In genomic region chr5:35862126-35862525, GRCh38 we compare ENCODE assay signal across 16 cellular contexts. TPM values are rescaled to one million over a fixed set of nuclear protein-coding genes. Genes with fewer than 3 reads are reported as not detected.
A peak's percentile ranks its signal among the peaks of the same experiment; 100 is the strongest.
DNase-seq lines count a peak whose midpoint lies in the region; ATAC-seq, FAIRE-seq and TF ChIP-seq lines count a peak whose summit lies in the region.
"Had no signal": no experiment of that assay in that cellular context is flagged by ENCODE, and none has a peak within 500 bp of the region (broad histone marks: within the 10 kb centered on the region; RNA-seq: fewer than 3 reads in every experiment).

No MANE protein-coding gene starts in this region.

- H3K79me1 ChIP-seq in H1 (ENCODE audit: low read depth, low read length) = no peaks in the 10 kb centered on the region

- whole genome bisulfite sequencing in H1 (ENCODE audit: extremely low coverage in 1 of 2, insufficient coverage in 1 of 2, insufficient read length in 1 of 2, insufficient replicate concordance in 2 of 2, low coverage in 1 of 2, low lambda C conversion rate in 2 of 2, missing lambda C conversion rate in 1 of 2), 2 experiments = 90% methylated on average over 2 of the region's 2 CpGs; no CpG with 5 or more reads in 1 of the 2 experiments

- CTCF ChIA-PET in CD4-positive, alpha-beta memory T cell (lab: Charles Lee; ENCODE audit: partially characterized antibody) = interaction anchor here (1.0 to 16.0 kb wide), 11 partner anchors 8 to 83 kb away, joined by 3 to 325 read pairs (median 5); no protein-coding TSS in a partner anchor
- CTCF ChIA-PET in H1 (lab: Charles Lee; ENCODE audit: partially characterized antibody) = interaction anchor here (0.9 to 1.4 kb wide), 2 partner anchors 11 to 85 kb away, joined by 3 read pairs; no protein-coding TSS in a partner anchor

- H3K4me1 Mint-ChIP-seq in CD4-positive, alpha-beta memory T cell = peaks cover 39 to 71% (median 49%) of the 10 kb centered on the region in 4 donors
- H3K4me1 Mint-ChIP-seq in T-helper 17 cell = peaks cover 53% of the 10 kb centered on the region
- H3K4me1 Mint-ChIP-seq: B cell had no signal

- H3K4me3 Mint-ChIP-seq in CD4-positive, alpha-beta memory T cell = peak overlapping the region; percentile 91 to 98 (median 96)
- H3K4me3 Mint-ChIP-seq in T-helper 17 cell = peak overlapping the region; percentile 95
- H3K4me3 Mint-ChIP-seq: B cell had no signal

- no peak for TF ChIP-seq EP300 in H1 (IDR thresholded peaks at IDR 0.05; ENCODE audit: borderline replicate concordance in 1 of 2, low read depth in 2 of 2, low read length in 2 of 2)

- no peak for FAIRE-seq in H1 (lab: Jason Lieb, UNC)

- no peak for TF ChIP-seq POLR2A in H1 (IDR thresholded peaks at IDR 0.05; ENCODE audit: control extremely low read depth in 1 of 2, low read depth in 2 of 2, low read length in 2 of 2)

- ATAC-seq in T-helper 17 cell = no peak
- no peak for ATAC-seq in HG02571 (IDR thresholded peaks at IDR 0.05; ENCODE audit: unreplicated experiment)
- ATAC-seq: gastroesophageal sphincter, left ventricle myocardium superior had no signal

- H3K27ac Mint-ChIP-seq in CD4-positive, alpha-beta memory T cell = peak overlapping the region; percentile 82 to 98 (median 96)
- peak overlapping the region; percentile 99 for H3K27ac Mint-ChIP-seq in T-helper 17 cell
- H3K27ac Mint-ChIP-seq: B cell had no signal

- H3K23me2 ChIP-seq in H1 (ENCODE audit: low read depth, low read length) = no peaks in the 10 kb centered on the region

- no peak overlapping the region for H2BK5ac ChIP-seq in H1 (ENCODE audit: low read depth, low read length)

- no peak overlapping the region for H2BK15ac ChIP-seq in H1 (ENCODE audit: low read length)

- H3K18ac ChIP-seq in H1 (ENCODE audit: extremely low read depth, low read length) = no peak overlapping the region

- peaks cover 0 to 10% (median 0%) of the 10 kb centered on the region in 11 experiments; a peak in 11 of 22 replicates for H3K9me3 ChIP-seq in BLaER1 treated with 17β-estradiol and CSF1 and Interleukin-3, amounts not matched to agents 10 nM and 100 nM (replicated peaks in 1 of 11)
- no peaks in the 10 kb centered on the region for H3K9me3 ChIP-seq in CD4-positive, alpha-beta memory T cell (ENCODE audit: control insufficient read depth in 1 of 2, low read length in 2 of 2)
- H3K9me3 ChIP-seq in T-helper 17 cell (ENCODE audit: control insufficient read depth, low read length, poor library complexity, severe bottlenecking) (peaks cover 5% of the 10 kb centered on the region), H1 (ENCODE audit: insufficient read depth in 2 of 2, low read depth in 1 of 2, low read length in 1 of 2) (no peaks in the 10 kb centered on the region)
- H3K9me3 ChIP-seq: gastroesophageal sphincter, tibial artery had no signal

- no peak overlapping the region for H3K23ac ChIP-seq in H1 (ENCODE audit: insufficient read length)

- no peak overlapping the region for H4K91ac ChIP-seq in H1 (replicated peaks; ENCODE audit: insufficient read length, low read length)

- H3K27ac ChIP-seq in BLaER1 treated with 17β-estradiol and CSF1 and Interleukin-3, amounts not matched to agents 10 nM and 100 nM = peak overlapping the region in 10 of 11 experiments; percentile 6 to 98 (median 86); a peak in 20 of 22 replicates
- peak overlapping the region; percentile 97 for H3K27ac ChIP-seq in CD4-positive, alpha-beta memory T cell (ENCODE audit: low read depth, low read length)
- H3K27ac ChIP-seq in H1 (ENCODE audit: low read depth, low read length) = no peak overlapping the region
- H3K27ac ChIP-seq: epithelial cell of prostate, gastroesophageal sphincter, RWPE1, tibial artery had no signal

- no peak overlapping the region for H4K5ac ChIP-seq in H1 (ENCODE audit: insufficient read length, low read depth, low read length)

- H2AFZ ChIP-seq in H1 (ENCODE audit: low read length) = 0 out of 2 replicates have a peak overlapping the region, but pooled peaks have one; percentile 16

- H2AK5ac ChIP-seq in H1 (ENCODE audit: low read depth, low read length) = no peak overlapping the region

- no peak overlapping the region; the same call in 1 of the 2 replicates for H2BK12ac ChIP-seq in H1 (ENCODE audit: low read depth, low read length)

- POLR2A ChIA-PET in CD4-positive, alpha-beta memory T cell (lab: Charles Lee; ENCODE audit: partially characterized antibody) = interaction anchor here (1.2 to 19.9 kb wide), 9 partner anchors 5 to 94 kb away, joined by 3 to 2275 read pairs (median 454); partner anchors contain the start of gene IL7R
- POLR2A ChIA-PET in H1 (lab: Charles Lee; ENCODE audit: partially characterized antibody) = no interaction called here

- H3K56ac ChIP-seq in H1 (replicated peaks; ENCODE audit: insufficient read length, low read depth, low read length) = no peak overlapping the region

- no peak for DNase-seq in CD4-positive, alpha-beta memory T cell
- DNase-seq in T-helper 17 cell = no peak
- DNase-seq in H1 (ENCODE audit: low read depth in 1 of 2, low spot score in 2 of 2) = no peak
- no peak for DNase-seq in NCI-H1694 (lab: John Stamatoyannopoulos, UW)
- DNase-seq in stimulated activated CD4-positive, alpha-beta T cell treated with anti-CD3 and anti-CD28 coated beads, Interleukin-4, amount 100 ng/mL, for 1 hour = no peak
- DNase-seq: DMS79, left ventricle myocardium superior, NCI-H82, posterior cingulate gyrus, tibial artery had no signal

- peak overlapping the region in 8 of 10 experiments; percentile 18 to 80 (median 70); a peak in 15 of 20 replicates for H3K4me3 ChIP-seq in BLaER1 treated with 17β-estradiol and CSF1 and Interleukin-3, amounts not matched to agents 10 nM and 100 nM
- peak overlapping the region; percentile 82 to 85 for H3K4me3 ChIP-seq in CD4-positive, alpha-beta memory T cell (ENCODE audit: low read length in 2 of 2)
- no peak overlapping the region for H3K4me3 ChIP-seq in H1 (ENCODE audit: extremely low read depth in 1 of 4, insufficient read depth in 2 of 4, low read depth in 3 of 4, low read length in 4 of 4)
- H3K4me3 ChIP-seq: gastroesophageal sphincter, tibial artery had no signal

- intact Hi-C loops in CD4-positive, alpha-beta memory T cell (cut with micrococcal nuclease) = no loop called here

- H4K20me1 ChIP-seq in BLaER1 treated with 17β-estradiol and CSF1 and Interleukin-3, amounts not matched to agents 10 nM and 100 nM = peaks cover 0 to 9% (median 0%) of the 10 kb centered on the region in 11 experiments; a peak in 7 of 22 replicates
- no peaks in the 10 kb centered on the region for H4K20me1 ChIP-seq in H1 (replicated peaks in 1 of 2; ENCODE audit: control insufficient read depth in 1 of 2, insufficient read depth in 2 of 2, low read length in 2 of 2)

- no peak overlapping the region for H2BK20ac ChIP-seq in H1 (ENCODE audit: low read length)

- no peak overlapping the region for H4K8ac ChIP-seq in H1 (ENCODE audit: extremely low read depth, insufficient read depth, low read length)

- H3K9me3 Mint-ChIP-seq in CD4-positive, alpha-beta memory T cell = peaks cover 0 to 10% (median 2%) of the 10 kb centered on the region in 8 donors

- H3K4ac ChIP-seq in H1 (replicated peaks; ENCODE audit: insufficient read length, low read depth, low read length) = no peak overlapping the region

- no peaks in the 10 kb centered on the region for H3K27me3 Mint-ChIP-seq in CD4-positive, alpha-beta memory T cell
- no peaks in the 10 kb centered on the region for H3K27me3 Mint-ChIP-seq in T-helper 17 cell

- H3K27me3 ChIP-seq in BLaER1 treated with 17β-estradiol and CSF1 and Interleukin-3, amounts not matched to agents 10 nM and 100 nM = no peaks in the 10 kb centered on the region
- no peaks in the 10 kb centered on the region for H3K27me3 ChIP-seq in CD4-positive, alpha-beta memory T cell (ENCODE audit: insufficient read depth, low read length)
- no peaks in the 10 kb centered on the region for H3K27me3 ChIP-seq in H1 (replicated peaks in 1 of 4; ENCODE audit: control insufficient read depth in 3 of 4, extremely low read depth in 1 of 4, insufficient read depth in 3 of 4, low read length in 3 of 4)
- H3K27me3 ChIP-seq: gastroesophageal sphincter, tibial artery had no signal

- H3K14ac ChIP-seq in H1 (ENCODE audit: insufficient read length) = no peak overlapping the region

- H3K36me3 ChIP-seq in BLaER1 treated with 17β-estradiol and CSF1 and Interleukin-3, amounts not matched to agents 10 nM and 100 nM = peaks cover 5 to 87% (median 82%) of the 10 kb centered on the region in 11 experiments; a peak in 20 of 22 replicates
- peaks cover 67% of the 10 kb centered on the region for H3K36me3 ChIP-seq in CD4-positive, alpha-beta memory T cell (ENCODE audit: insufficient read depth, low read length)
- no peaks in the 10 kb centered on the region; a peak in 1 of 8 replicates for H3K36me3 ChIP-seq in H1 (ENCODE audit: control insufficient read depth in 2 of 4, insufficient read depth in 4 of 4, low read length in 3 of 4)
- H3K36me3 ChIP-seq: gastroesophageal sphincter, tibial artery had no signal

- H3K4me1 ChIP-seq in BLaER1 treated with 17β-estradiol and CSF1 and Interleukin-3, amounts not matched to agents 10 nM and 100 nM = peaks cover 34 to 67% (median 53%) of the 10 kb centered on the region in 10 experiments
- peaks cover 54% of the 10 kb centered on the region for H3K4me1 ChIP-seq in CD4-positive, alpha-beta memory T cell (ENCODE audit: insufficient read depth, low read length)
- peaks cover 0 to 7% (median 2%) of the 10 kb centered on the region in 4 experiments; a peak in 3 of 7 replicates for H3K4me1 ChIP-seq in H1 (replicated peaks in 1 of 4; ENCODE audit: control insufficient read depth in 3 of 4, insufficient read depth in 4 of 4, low read length in 3 of 4)
- H3K4me1 ChIP-seq: gastroesophageal sphincter, tibial artery had no signal

- peak overlapping the region in 8 of 11 experiments; percentile 80 to 95 (median 86); a peak in 17 of 22 replicates for H3K9ac ChIP-seq in BLaER1 treated with 17β-estradiol and CSF1 and Interleukin-3, amounts not matched to agents 10 nM and 100 nM
- no peak overlapping the region for H3K9ac ChIP-seq in H1 (replicated peaks in 1 of 4; ENCODE audit: extremely low read depth in 1 of 4, low read depth in 3 of 4, low read length in 3 of 4)

- H3K79me2 ChIP-seq in H1 (ENCODE audit: control insufficient read depth in 1 of 2, insufficient read depth in 2 of 2, low read length in 2 of 2) = no peaks in the 10 kb centered on the region

- no peak for TF ChIP-seq RAD21 in H1 (IDR thresholded peaks at IDR 0.05 in 1 of 2, conservative IDR thresholded peaks at IDR 0.05 in 1 of 2; ENCODE audit: low read depth in 2 of 2, low read length in 2 of 2)

- peaks cover 89 to 96% of the 10 kb centered on the region in 2 donors for H3K36me3 Mint-ChIP-seq in CD4-positive, alpha-beta memory T cell
- peaks cover 58% of the 10 kb centered on the region for H3K36me3 Mint-ChIP-seq in T-helper 17 cell (ENCODE audit: low read depth)

- TF ChIP-seq CTCF in H1 (IDR thresholded peaks at IDR 0.05; ENCODE audit: control extremely low read depth in 1 of 3, insufficient read depth in 1 of 3, low read depth in 1 of 3, low read length in 3 of 3) = no peak

- H3K4me2 ChIP-seq in BLaER1 treated with 17β-estradiol and CSF1 and Interleukin-3, amounts not matched to agents 10 nM and 100 nM = peak overlapping the region; percentile 81 to 97 (median 93)
- no peak overlapping the region for H3K4me2 ChIP-seq in H1 (ENCODE audit: insufficient read depth in 1 of 2, low read depth in 2 of 2, low read length in 2 of 2)

- no peak overlapping the region for H2BK120ac ChIP-seq in H1 (replicated peaks; ENCODE audit: low read depth, low read length)

RNA-seq across cellular contexts. Expression of gene IL7R, which starts 5.4 kb away (rescaled TPM):
- 1,000 to 10,000 TPM; 2,390 to 2,440 TPM for total RNA-seq in CD4-positive, alpha-beta memory T cell
- polyA plus RNA-seq in CD4-positive, alpha-beta memory T cell = 1,000 to 10,000 TPM in 1 of 2 donors, 100 to 1,000 TPM in 1; 514 to 1,212 TPM
- total RNA-seq in T-helper 17 cell = 1,000 to 10,000 TPM in 1 of 2 donors, 100 to 1,000 TPM in 1; 860 to 1,128 TPM
- total RNA-seq in H1 (2021; fragmentation: NEBNext Ultra II Directional; extraction: Animal tissue kit (Norgen Biotek cat#: 25700)) = 0.25 TPM in 1 of 2 replicates, not detected in the other
- polyA plus RNA-seq in H1 (2011; rRNA removed) = not detected in 2 replicates
- polyA plus RNA-seq in H1 (2011; cell fraction: cytosol; rRNA removed) = not detected
- polyA plus RNA-seq in H1 (2011; cell fraction: nucleus; rRNA removed) = not detected
- not detected in 4 replicates for polyA plus RNA-seq in H1 (2012, experiment 1 of 2)
- polyA plus RNA-seq in H1 (2012, experiment 2 of 2) = not detected
- polyA plus RNA-seq in H1 (2013, experiment 1 of 2) = 0.02 TPM
- 0.11 TPM for polyA plus RNA-seq in H1 (2013, experiment 2 of 2)
- polyA minus RNA-seq in H1 (2011; rRNA and poly(A)+ RNA removed) = 0.03 TPM in 1 of 2 replicates, not detected in the other
- not detected for polyA minus RNA-seq in H1 (2011; cell fraction: cytosol; rRNA and poly(A)+ RNA removed)
- polyA minus RNA-seq in H1 (2011; cell fraction: nucleus; rRNA and poly(A)+ RNA removed) = 0.10 TPM

Comparison
In these comparisons a context has a peak if more than half of its experiments do, and no peak if none do; other contexts are left out.
1. H3K4me2 ChIP-seq: peak in BLaER1 treated with 17β-estradiol and CSF1 and Interleukin-3, amounts not matched to agents 10 nM and 100 nM (11 of 11); none in H1 (0 of 2).
2. H3K4me3 ChIP-seq: peak in BLaER1 treated with 17β-estradiol and CSF1 and Interleukin-3, amounts not matched to agents 10 nM and 100 nM (8 of 10) and CD4-positive, alpha-beta memory T cell (2 of 2); none in H1 (0 of 4).
3. H3K9ac ChIP-seq: peak in BLaER1 treated with 17β-estradiol and CSF1 and Interleukin-3, amounts not matched to agents 10 nM and 100 nM (8 of 11); none in H1 (0 of 4).
4. RNA of gene IL7R, which starts 5.4 kb away (total RNA-seq): 2,390 to 2,440 TPM in CD4-positive, alpha-beta memory T cell and 860 to 1,128 TPM in T-helper 17 cell; 0.25 TPM in H1; every median in the first group is over 100 times any median in the second.